In the genomic region with DNA sequence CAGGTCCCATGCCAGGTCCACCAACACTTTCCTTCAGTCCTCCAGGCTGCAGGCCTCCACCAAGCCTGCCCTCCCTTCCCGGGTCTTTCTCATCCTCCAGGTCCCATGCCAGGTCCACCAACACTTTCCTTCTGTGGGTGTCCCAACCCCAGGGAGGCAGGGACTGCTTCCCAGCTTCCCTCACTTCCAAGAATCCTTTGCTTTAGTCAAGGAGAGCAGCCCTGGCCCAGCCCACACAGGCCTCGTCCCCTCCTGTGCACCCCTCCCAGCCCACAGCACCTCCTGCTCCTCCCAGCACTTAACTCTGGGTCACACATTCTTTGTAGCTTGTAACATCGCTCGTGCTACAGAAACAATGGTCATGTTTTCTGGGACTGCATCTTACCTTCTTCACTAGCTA, we compare ENCODE assay signal across 21 cellular contexts.
DNase-seq lines count a peak whose midpoint lies in the region; ATAC-seq and TF ChIP-seq lines count a peak whose summit lies in the region.
"Had no signal": no experiment of that assay in that cellular context is flagged by ENCODE, and none has a peak within 500 bp of the region (broad histone marks: within the 10 kb centered on the region; RNA-seq: fewer than 3 reads in every experiment).

No MANE protein-coding gene starts in this region.

- POLR2A ChIA-PET in activated CD8-positive, alpha-beta T cell treated with anti-CD3 and anti-CD28 coated beads, Interleukin-2, amount 10 ng/mL, durations not matched to agents 7 days and 5 days (lab: Charles Lee): no interaction called here
- POLR2A ChIA-PET in activated CD8-positive, alpha-beta T cell treated with anti-CD3 and anti-CD28 coated beads for 36 hours (lab: Charles Lee): interaction anchor here (0.6 to 1.5 kb wide), 2 partner anchors 93 to 231 kb away, joined by 3 to 4 read pairs; no protein-coding TSS in a partner anchor

- H3K9ac ChIP-seq in mesendoderm (ENCODE audit: low read length): no peak overlapping the region

- no peaks in the 10 kb centered on the region for H3K79me2 ChIP-seq in mesendoderm (ENCODE audit: control insufficient read depth, insufficient read depth, low read length)

- H3K79me1 ChIP-seq in mesendoderm (ENCODE audit: low read length): no peaks in the 10 kb centered on the region

- H3K4me3 ChIP-seq in CD4-positive, CD25-positive, alpha-beta regulatory T cell (ENCODE audit: low read depth, low read length): no peak overlapping the region
- no peak overlapping the region for H3K4me3 ChIP-seq in adrenal gland
- no peak overlapping the region for H3K4me3 ChIP-seq in mesendoderm (ENCODE audit: low read length)
- no peak overlapping the region for H3K4me3 ChIP-seq in tibial artery
- H3K4me3 ChIP-seq: heart right ventricle, SJCRH30, smooth muscle cell had no signal

- intact Hi-C loops in activated CD8-positive, alpha-beta T cell treated with anti-CD3 and anti-CD28 coated beads for 36 hours (cut with micrococcal nuclease): loop anchor here (5.0 kb wide), 1 partner anchor 91 kb away; no protein-coding TSS in a partner anchor
- intact Hi-C loops in adrenal gland (cut with DNase I) (no loop called here), tibial artery (cut with DNase I; ENCODE audit: low total_unique reads) (loop anchor here (5.0 kb wide), 1 partner anchor 91 kb away; no protein-coding TSS in a partner anchor)

- no peak overlapping the region for H2BK120ac ChIP-seq in mesendoderm (ENCODE audit: low read depth, low read length)

- TF ChIP-seq CTCF in activated CD8-positive, alpha-beta T cell treated with anti-CD3 and anti-CD28 coated beads for 36 hours (IDR thresholded peaks at IDR 0.05): no peak
- TF ChIP-seq CTCF in adrenal gland (IDR thresholded peaks at IDR 0.05): no peak
- TF ChIP-seq CTCF in tibial artery (IDR thresholded peaks at IDR 0.05): no peak

- ATAC-seq in activated CD8-positive, alpha-beta T cell treated with anti-CD3 and anti-CD28 coated beads, Interleukin-2, amount 10 ng/mL, durations not matched to agents 7 days and 5 days: no peak
- no peak for ATAC-seq in activated CD8-positive, alpha-beta T cell treated with anti-CD3 and anti-CD28 coated beads for 36 hours
- no peak for ATAC-seq in CD4-positive, CD25-positive, alpha-beta regulatory T cell (ENCODE audit: low read depth in 2 of 2)
- ATAC-seq in HG03439 (IDR thresholded peaks at IDR 0.05; ENCODE audit: unreplicated experiment): no peak

- H4K5ac ChIP-seq in mesendoderm (ENCODE audit: low read length): no peak overlapping the region

- H3K27ac Mint-ChIP-seq in activated CD8-positive, alpha-beta T cell treated with anti-CD3 and anti-CD28 coated beads, Interleukin-2, amount 10 ng/mL, durations not matched to agents 7 days and 5 days: peak overlapping the region; percentile 69
- no peak overlapping the region for H3K27ac Mint-ChIP-seq in activated CD8-positive, alpha-beta T cell treated with anti-CD3 and anti-CD28 coated beads for 36 hours
- peak overlapping the region in 2 of 3 donors; percentile 46 to 60 for H3K27ac Mint-ChIP-seq in CD4-positive, CD25-positive, alpha-beta regulatory T cell
- H3K27ac Mint-ChIP-seq: T-cell had no signal

- H3K36me3 Mint-ChIP-seq in activated CD8-positive, alpha-beta T cell treated with anti-CD3 and anti-CD28 coated beads, Interleukin-2, amount 10 ng/mL, durations not matched to agents 7 days and 5 days (ENCODE audit: low read depth): peaks cover 33% of the 10 kb centered on the region
- no peaks in the 10 kb centered on the region for H3K36me3 Mint-ChIP-seq in activated CD8-positive, alpha-beta T cell treated with anti-CD3 and anti-CD28 coated beads for 36 hours (ENCODE audit: low read depth)
- H3K36me3 Mint-ChIP-seq in CD4-positive, CD25-positive, alpha-beta regulatory T cell: peaks cover 28% of the 10 kb centered on the region

- H3K56ac ChIP-seq in mesendoderm (ENCODE audit: low read length): no peak overlapping the region

- no peaks in the 10 kb centered on the region for H3K9me3 Mint-ChIP-seq in activated CD8-positive, alpha-beta T cell treated with anti-CD3 and anti-CD28 coated beads, Interleukin-2, amount 10 ng/mL, durations not matched to agents 7 days and 5 days (ENCODE audit: insufficient read depth)
- no peaks in the 10 kb centered on the region for H3K9me3 Mint-ChIP-seq in activated CD8-positive, alpha-beta T cell treated with anti-CD3 and anti-CD28 coated beads for 36 hours
- no peaks in the 10 kb centered on the region for H3K9me3 Mint-ChIP-seq in CD4-positive, CD25-positive, alpha-beta regulatory T cell
- H3K9me3 Mint-ChIP-seq: HFFc6, T-cell had no signal

- H2BK15ac ChIP-seq in mesendoderm (replicated peaks; ENCODE audit: low read depth): no peak overlapping the region

- H3K4me3 Mint-ChIP-seq in activated CD8-positive, alpha-beta T cell treated with anti-CD3 and anti-CD28 coated beads, Interleukin-2, amount 10 ng/mL, durations not matched to agents 7 days and 5 days: no peak overlapping the region
- no peak overlapping the region for H3K4me3 Mint-ChIP-seq in activated CD8-positive, alpha-beta T cell treated with anti-CD3 and anti-CD28 coated beads for 36 hours
- no peak overlapping the region for H3K4me3 Mint-ChIP-seq in CD4-positive, CD25-positive, alpha-beta regulatory T cell
- H3K4me3 Mint-ChIP-seq: HFFc6, T-cell had no signal

- H3K9me3 ChIP-seq in CD4-positive, CD25-positive, alpha-beta regulatory T cell (ENCODE audit: control insufficient read depth in 2 of 2, low read length in 2 of 2): no peaks in the 10 kb centered on the region
- H3K9me3 ChIP-seq in adrenal gland (replicated peaks in 1 of 3) (no peaks in the 10 kb centered on the region), tibial artery (no peaks in the 10 kb centered on the region)
- H3K9me3 ChIP-seq: heart right ventricle, neutrophil, SJCRH30 had no signal

- H3K4me1 ChIP-seq in CD4-positive, CD25-positive, alpha-beta regulatory T cell (ENCODE audit: control insufficient read depth, insufficient read depth, low read length, poor library complexity, severe bottlenecking): no peaks in the 10 kb centered on the region
- H3K4me1 ChIP-seq in adrenal gland (replicated peaks in 1 of 2): peaks cover 8 to 12% of the 10 kb centered on the region in 2 donors
- H3K4me1 ChIP-seq in mesendoderm (ENCODE audit: control insufficient read depth, low read depth, low read length): no peaks in the 10 kb centered on the region
- H3K4me1 ChIP-seq in tibial artery: peaks cover 0 to 9% (median 4%) of the 10 kb centered on the region in 4 donors
- H3K4me1 ChIP-seq: SJCRH30 had no signal

- H4K8ac ChIP-seq in mesendoderm (ENCODE audit: low read depth, low read length): no peak overlapping the region

- H3K36me3 ChIP-seq in CD4-positive, CD25-positive, alpha-beta regulatory T cell (ENCODE audit: control insufficient read depth, insufficient read depth, low read length): peaks cover 38% of the 10 kb centered on the region
- peaks cover 0 to 32% of the 10 kb centered on the region in 2 donors for H3K36me3 ChIP-seq in adrenal gland (replicated peaks in 1 of 2)
- H3K36me3 ChIP-seq in mesendoderm (ENCODE audit: control insufficient read depth, insufficient read depth, low read length): peaks cover 2% of the 10 kb centered on the region
- peaks cover 23 to 69% (median 51%) of the 10 kb centered on the region in 3 donors for H3K36me3 ChIP-seq in tibial artery

- H3K4ac ChIP-seq in mesendoderm (ENCODE audit: low read depth, low read length): no peak overlapping the region

- H2AK5ac ChIP-seq in mesendoderm (ENCODE audit: low read length): no peak overlapping the region

- no peak overlapping the region for H3K23ac ChIP-seq in mesendoderm (ENCODE audit: low read length)

- H3K27ac ChIP-seq in CD4-positive, CD25-positive, alpha-beta regulatory T cell (ENCODE audit: insufficient read depth, low read length, poor library complexity, severe bottlenecking): no peak overlapping the region
- H3K27ac ChIP-seq in adrenal gland: peak overlapping the region in 3 of 5 donors; percentile 44 to 73 (median 56)
- no peak overlapping the region for H3K27ac ChIP-seq in mesendoderm (ENCODE audit: low read depth, low read length)
- H3K27ac ChIP-seq in tibial artery: no peak overlapping the region
- H3K27ac ChIP-seq: 22Rv1, SJCRH30 had no signal

- WGBS in adrenal gland, 4 donors: 75 to 84% (median 82%) methylated on average over 4 of the region's 4 CpGs
- WGBS in mesendoderm (ENCODE audit: extremely low coverage, insufficient coverage, low lambda C conversion rate): no CpG with 5 or more reads among the region's 4 CpGs

- no peak overlapping the region for H3K4me2 ChIP-seq in mesendoderm (ENCODE audit: low read length)
- H3K4me2 ChIP-seq: smooth muscle cell had no signal

- no peak for TF ChIP-seq POLR2A in adrenal gland (IDR thresholded peaks at IDR 0.05)

- H3K18ac ChIP-seq in mesendoderm (ENCODE audit: low read length): no peak overlapping the region

- no peaks in the 10 kb centered on the region for H3K27me3 Mint-ChIP-seq in activated CD8-positive, alpha-beta T cell treated with anti-CD3 and anti-CD28 coated beads, Interleukin-2, amount 10 ng/mL, durations not matched to agents 7 days and 5 days (ENCODE audit: low read depth)
- no peaks in the 10 kb centered on the region for H3K27me3 Mint-ChIP-seq in activated CD8-positive, alpha-beta T cell treated with anti-CD3 and anti-CD28 coated beads for 36 hours
- no peaks in the 10 kb centered on the region for H3K27me3 Mint-ChIP-seq in CD4-positive, CD25-positive, alpha-beta regulatory T cell
- H3K27me3 Mint-ChIP-seq: T-cell had no signal

- CTCF ChIA-PET in activated CD8-positive, alpha-beta T cell treated with anti-CD3 and anti-CD28 coated beads, Interleukin-2, amount 10 ng/mL, durations not matched to agents 7 days and 5 days (lab: Charles Lee): interaction anchor here (0.6 to 5.4 kb wide), 33 partner anchors 10 to 1215 kb away, joined by 3 to 86 read pairs (median 4); a partner anchor contains a TSS
- CTCF ChIA-PET in activated CD8-positive, alpha-beta T cell treated with anti-CD3 and anti-CD28 coated beads for 36 hours (lab: Charles Lee): interaction anchor here (0.6 to 5.1 kb wide), 34 partner anchors 8 to 345 kb away, joined by 3 to 80 read pairs (median 4); no protein-coding TSS in a partner anchor

- H3K4me1 Mint-ChIP-seq in activated CD8-positive, alpha-beta T cell treated with anti-CD3 and anti-CD28 coated beads, Interleukin-2, amount 10 ng/mL, durations not matched to agents 7 days and 5 days (ENCODE audit: low read depth): peaks cover 11% of the 10 kb centered on the region
- no peaks in the 10 kb centered on the region for H3K4me1 Mint-ChIP-seq in activated CD8-positive, alpha-beta T cell treated with anti-CD3 and anti-CD28 coated beads for 36 hours (ENCODE audit: low read depth)
- H3K4me1 Mint-ChIP-seq in CD4-positive, CD25-positive, alpha-beta regulatory T cell: peaks cover 0 to 6% (median 2%) of the 10 kb centered on the region in 4 donors

- H2BK5ac ChIP-seq in mesendoderm (ENCODE audit: low read length): no peak overlapping the region

- H3K27me3 ChIP-seq in CD4-positive, CD25-positive, alpha-beta regulatory T cell (ENCODE audit: control insufficient read depth, insufficient read depth, low read length): no peaks in the 10 kb centered on the region
- no peaks in the 10 kb centered on the region for H3K27me3 ChIP-seq in adrenal gland
- no peaks in the 10 kb centered on the region for H3K27me3 ChIP-seq in mesendoderm (ENCODE audit: insufficient read depth, low read length, poor library complexity)
- H3K27me3 ChIP-seq in tibial artery: no peaks in the 10 kb centered on the region
- H3K27me3 ChIP-seq: heart right ventricle, neutrophil, SJCRH30 had no signal

- no peak for DNase-seq in activated CD8-positive, alpha-beta T cell treated with anti-CD3 and anti-CD28 coated beads, Interleukin-2, amount 10 ng/mL, durations not matched to agents 7 days and 5 days
- DNase-seq in activated CD8-positive, alpha-beta T cell treated with anti-CD3 and anti-CD28 coated beads for 36 hours: no peak
- no peak for DNase-seq in CD4-positive, CD25-positive, alpha-beta regulatory T cell
- peak in 3 of 7 donors; percentile 16 to 24 (median 18) for DNase-seq in adrenal gland
- peak; percentile 35 for DNase-seq in mesendoderm
- DNase-seq in tibial artery: no peak
- no peak for DNase-seq in NAMALWA (ENCODE audit: low spot score)
- DNase-seq: activated CD4-positive, CD25-positive, alpha-beta regulatory T cell treated with anti-CD3 and anti-CD28 coated beads, Interleukin-2, amount 50 U/mL, for 72 hours; activated gamma-delta T cell; HFFc6; NK-92 treated with Interleukin-12 subunit alpha and Interleukin-12 subunit beta, amount 100 ng/mL, for 24 hours; SJCRH30; stimulated activated CD4-positive, alpha-beta T cell treated with anti-CD3 and anti-CD28 coated beads, Interleukin-2, amount 100 ng/mL, for 48 hours; stimulated activated naive CD8-positive, alpha-beta T cell treated with anti-CD3 and anti-CD28 coated beads, Interleukin-15, Interleukin-2, amounts not matched to agents 100 U/mL and 50 U/mL, for 24 hours; trophoblast cell had no signal

Comparison
In these comparisons a context has a peak if more than half of its experiments do, and no peak if none do; other contexts are left out.
1. H3K27ac ChIP-seq: peak in adrenal gland (3 of 5); none in CD4-positive, CD25-positive, alpha-beta regulatory T cell (single experiment), mesendoderm (single experiment) and tibial artery (0 of 2).
2. intact Hi-C loops: an anchor here in activated CD8-positive, alpha-beta T cell treated with anti-CD3 and anti-CD28 coated beads for 36 hours (5.0 kb wide) and tibial artery (5.0 kb wide); none called in adrenal gland.